ENCODE assay signal across 23 cellular contexts in the genomic region with DNA sequence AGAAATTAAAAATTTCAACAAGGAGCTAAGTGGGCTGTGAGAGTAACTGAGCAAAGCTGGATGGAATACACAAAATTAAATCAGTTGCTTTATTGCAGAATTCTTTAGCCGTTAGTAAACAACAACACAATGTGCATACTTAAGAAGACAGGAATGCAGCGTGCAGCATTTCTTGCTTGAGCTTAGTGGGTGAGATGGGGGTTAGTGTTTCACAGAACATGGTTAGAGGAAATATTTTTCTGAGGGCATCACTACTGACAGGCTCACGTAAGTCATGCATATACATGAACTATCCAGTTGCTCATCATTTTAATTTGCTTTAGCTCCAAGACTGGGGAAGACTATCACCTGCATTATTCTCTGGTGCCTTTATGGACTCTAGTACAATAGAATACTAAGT.
DNase-seq lines count a peak whose midpoint lies in the region; ATAC-seq, FAIRE-seq and TF ChIP-seq lines count a peak whose summit lies in the region.
"Had no signal": no experiment of that assay in that cellular context is flagged by ENCODE, and none has a peak within 500 bp of the region (broad histone marks: within the 10 kb centered on the region; RNA-seq: fewer than 3 reads in every experiment).

No MANE protein-coding gene starts in this region.

- no peaks in the 10 kb centered on the region for H3K27me3 ChIP-seq in foreskin keratinocyte
- H3K27me3 ChIP-seq: uterus had no signal

- DNase-seq in AG04449 (ENCODE audit: low read depth, low spot score) (peak; percentile 79), HS-5 (ENCODE audit: low read depth) (peak; percentile 36), astrocyte of the spinal cord (ENCODE audit: low read depth, low spot score) (peak; percentile 62), foreskin keratinocyte (peak; percentile 79 to 91), NCI-H82 treated with DMSO at 0.1 percent for 48 hours (lab: John Stamatoyannopoulos, UW; ENCODE audit: unreplicated experiment) (no peak), GM19239 (ENCODE audit: insufficient read length, low spot score) (no peak)
- no peak for DNase-seq in activated CD8-positive, alpha-beta T cell treated with anti-CD3 and anti-CD28 coated beads for 36 hours
- DNase-seq: activated gamma-delta T cell; anterior cingulate cortex; DMS53; endodermal cell; left colon; NCI-H1048; NCI-H2081; NCI-H524; small intestine; stimulated activated CD4-positive, alpha-beta T cell treated with anti-CD3 and anti-CD28 coated beads, Interleukin-4, amount 100 ng/mL, for 24 hours; uterus had no signal

- ATAC-seq in foreskin keratinocyte (peak; percentile 13), GM21390 (IDR thresholded peaks at IDR 0.05; ENCODE audit: unreplicated experiment) (no peak)
- no peak for ATAC-seq in activated CD8-positive, alpha-beta T cell treated with anti-CD3 and anti-CD28 coated beads for 36 hours
- ATAC-seq: left colon, Right ventricle myocardium inferior had no signal

- no peak for FAIRE-seq in GM19239 (lab: Jason Lieb, UNC)
- FAIRE-seq: small intestine had no signal

- TF ChIP-seq CTCF in AG04449 (IDR thresholded peaks at IDR 0.05; ENCODE audit: insufficient read depth, low read length, missing control alignments), result no peak
- TF ChIP-seq CTCF in astrocyte of the spinal cord (IDR thresholded peaks at IDR 0.05; ENCODE audit: low read depth, low read length), result no peak
- no peak for TF ChIP-seq CTCF in foreskin keratinocyte (conservative IDR thresholded peaks at IDR 0.05)
- TF ChIP-seq CTCF in activated CD8-positive, alpha-beta T cell treated with anti-CD3 and anti-CD28 coated beads for 36 hours (IDR thresholded peaks at IDR 0.05), result no peak

- no peak overlapping the region for H3K27ac ChIP-seq in foreskin keratinocyte
- H3K27ac ChIP-seq: KMS-11, prostate gland, uterus had no signal

- no peaks in the 10 kb centered on the region for H3K4me1 Mint-ChIP-seq in activated CD8-positive, alpha-beta T cell treated with anti-CD3 and anti-CD28 coated beads for 36 hours (ENCODE audit: low read depth)

- no peak overlapping the region for H3K4me3 ChIP-seq in AG04449 (ENCODE audit: low read depth, low read length)
- no peak overlapping the region for H3K4me3 ChIP-seq in astrocyte of the spinal cord (ENCODE audit: low read depth, low read length)
- H3K4me3 ChIP-seq: prostate gland, uterus had no signal

- in situ Hi-C loops in astrocyte of the spinal cord (cut with HindIII; ENCODE audit: low sequenced_read_pairs), result no loop called here

- no peak overlapping the region for H3K27ac Mint-ChIP-seq in activated CD8-positive, alpha-beta T cell treated with anti-CD3 and anti-CD28 coated beads for 36 hours
- H3K27ac Mint-ChIP-seq: endodermal cell, mesothelial cell of epicardium had no signal

- no peaks in the 10 kb centered on the region for H3K9me3 Mint-ChIP-seq in activated CD8-positive, alpha-beta T cell treated with anti-CD3 and anti-CD28 coated beads for 36 hours
- H3K9me3 Mint-ChIP-seq: mesothelial cell of epicardium had no signal

- no peaks in the 10 kb centered on the region for H3K36me3 Mint-ChIP-seq in activated CD8-positive, alpha-beta T cell treated with anti-CD3 and anti-CD28 coated beads for 36 hours (ENCODE audit: low read depth)
- H3K36me3 Mint-ChIP-seq: mesothelial cell of epicardium had no signal

- POLR2A ChIA-PET in AG04449 (lab: Yijun Ruan, JAX), result interaction anchor here (1.0 kb wide), 1 partner anchor 22 kb away, joined by 3 read pairs; no protein-coding TSS in a partner anchor
- POLR2A ChIA-PET in activated CD8-positive, alpha-beta T cell treated with anti-CD3 and anti-CD28 coated beads for 36 hours (lab: Charles Lee), result no interaction called here

- no peak overlapping the region for H3K4me3 Mint-ChIP-seq in activated CD8-positive, alpha-beta T cell treated with anti-CD3 and anti-CD28 coated beads for 36 hours
- H3K4me3 Mint-ChIP-seq: endodermal cell, mesothelial cell of epicardium had no signal

- intact Hi-C loops in activated CD8-positive, alpha-beta T cell treated with anti-CD3 and anti-CD28 coated beads for 36 hours (cut with micrococcal nuclease), result no loop called here

- CTCF ChIA-PET in AG04449 (lab: Yijun Ruan, JAX), result no interaction called here
- CTCF ChIA-PET in activated CD8-positive, alpha-beta T cell treated with anti-CD3 and anti-CD28 coated beads for 36 hours (lab: Charles Lee), result no interaction called here

- no peaks in the 10 kb centered on the region for H3K27me3 Mint-ChIP-seq in activated CD8-positive, alpha-beta T cell treated with anti-CD3 and anti-CD28 coated beads for 36 hours

- peaks cover 30% of the 10 kb centered on the region for H3K4me1 ChIP-seq in foreskin keratinocyte
- H3K4me1 ChIP-seq: prostate gland had no signal

Comparison
In these comparisons a context has a peak if more than half of its experiments do, and no peak if none do; other contexts are left out.
1. DNase-seq: peak in AG04449 (single experiment), HS-5 (single experiment), astrocyte of the spinal cord (single experiment) and foreskin keratinocyte (2 of 2); none in NCI-H82 treated with DMSO at 0.1 percent for 48 hours (single experiment), GM19239 (single experiment) and activated CD8-positive, alpha-beta T cell treated with anti-CD3 and anti-CD28 coated beads for 36 hours (single experiment).